Comparison of ENCODE assay signal across 1 cellular context in the genomic region with DNA sequence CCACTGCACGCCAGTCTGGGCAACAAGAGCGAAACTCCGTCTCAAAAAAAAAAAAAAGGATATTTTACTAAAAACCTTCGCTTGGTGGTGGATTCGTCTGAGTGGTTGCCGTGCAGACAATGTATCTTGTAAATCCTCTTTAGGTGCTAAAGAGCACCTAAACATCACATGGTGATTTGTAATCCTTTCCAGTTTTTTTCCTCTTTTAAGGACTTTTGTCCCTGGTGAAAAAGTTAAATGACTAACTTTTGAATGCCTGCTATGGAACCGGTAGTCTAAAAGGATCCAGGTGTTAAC.
TF ChIP-seq lines count a peak whose summit lies in the region.

No MANE protein-coding gene starts in this region.

TF ChIP-seq in liver, 16 proteins besides CTCF, POLR2A, EP300 and RAD21 (continued from another document):
- TF ChIP-seq, protein P1, sequence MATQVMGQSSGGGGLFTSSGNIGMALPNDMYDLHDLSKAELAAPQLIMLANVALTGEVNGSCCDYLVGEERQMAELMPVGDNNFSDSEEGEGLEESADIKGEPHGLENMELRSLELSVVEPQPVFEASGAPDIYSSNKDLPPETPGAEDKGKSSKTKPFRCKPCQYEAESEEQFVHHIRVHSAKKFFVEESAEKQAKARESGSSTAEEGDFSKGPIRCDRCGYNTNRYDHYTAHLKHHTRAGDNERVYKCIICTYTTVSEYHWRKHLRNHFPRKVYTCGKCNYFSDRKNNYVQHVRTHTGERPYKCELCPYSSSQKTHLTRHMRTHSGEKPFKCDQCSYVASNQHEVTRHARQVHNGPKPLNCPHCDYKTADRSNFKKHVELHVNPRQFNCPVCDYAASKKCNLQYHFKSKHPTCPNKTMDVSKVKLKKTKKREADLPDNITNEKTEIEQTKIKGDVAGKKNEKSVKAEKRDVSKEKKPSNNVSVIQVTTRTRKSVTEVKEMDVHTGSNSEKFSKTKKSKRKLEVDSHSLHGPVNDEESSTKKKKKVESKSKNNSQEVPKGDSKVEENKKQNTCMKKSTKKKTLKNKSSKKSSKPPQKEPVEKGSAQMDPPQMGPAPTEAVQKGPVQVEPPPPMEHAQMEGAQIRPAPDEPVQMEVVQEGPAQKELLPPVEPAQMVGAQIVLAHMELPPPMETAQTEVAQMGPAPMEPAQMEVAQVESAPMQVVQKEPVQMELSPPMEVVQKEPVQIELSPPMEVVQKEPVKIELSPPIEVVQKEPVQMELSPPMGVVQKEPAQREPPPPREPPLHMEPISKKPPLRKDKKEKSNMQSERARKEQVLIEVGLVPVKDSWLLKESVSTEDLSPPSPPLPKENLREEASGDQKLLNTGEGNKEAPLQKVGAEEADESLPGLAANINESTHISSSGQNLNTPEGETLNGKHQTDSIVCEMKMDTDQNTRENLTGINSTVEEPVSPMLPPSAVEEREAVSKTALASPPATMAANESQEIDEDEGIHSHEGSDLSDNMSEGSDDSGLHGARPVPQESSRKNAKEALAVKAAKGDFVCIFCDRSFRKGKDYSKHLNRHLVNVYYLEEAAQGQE (IDR thresholded peaks at IDR 0.05), result no peak
